ENCODE assay signal across 1 cellular context in the genomic region with DNA sequence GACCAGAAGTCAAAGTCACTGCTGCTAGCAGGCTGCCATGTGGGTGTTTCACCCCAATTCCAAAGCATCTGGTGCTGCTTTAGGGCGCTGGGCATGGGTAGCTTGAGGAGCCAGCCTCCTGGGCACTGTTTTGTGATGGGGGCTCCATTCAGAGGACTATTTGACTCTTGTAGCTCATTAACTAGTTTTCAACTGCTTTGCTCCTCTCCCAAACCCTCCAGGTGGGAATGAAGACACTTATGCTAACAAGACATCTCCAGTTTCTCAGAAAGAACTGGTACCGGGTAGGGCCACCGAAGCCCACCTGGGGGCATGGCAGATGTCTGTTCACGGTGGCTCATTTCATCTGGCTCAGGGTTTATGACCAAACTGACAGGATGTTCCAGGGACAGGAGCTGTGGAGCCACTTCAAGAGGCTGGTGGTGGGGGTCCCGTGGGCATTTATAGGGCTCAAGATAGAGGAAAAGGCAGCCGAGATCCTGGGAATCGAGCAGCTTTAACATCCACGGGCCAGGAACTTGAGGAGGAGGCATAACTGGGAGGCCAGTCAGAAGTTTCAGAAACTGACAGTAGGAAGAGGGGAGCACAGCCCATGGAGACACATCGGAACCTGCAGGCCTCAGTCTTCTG.
TF ChIP-seq lines count a peak whose summit lies in the region.

No MANE protein-coding gene starts in this region.

TF ChIP-seq in A549, 52 proteins besides CTCF, POLR2A, EP300 and RAD21 (continued from another document):
- TF ChIP-seq NPAS2 (CRISPR knock-in tag; IDR thresholded peaks at IDR 0.05; ENCODE audit: borderline replicate concordance) (no peak), SREBF2 (IDR thresholded peaks at IDR 0.05) (no peak), JUNB (IDR thresholded peaks at IDR 0.05) (no peak), RCOR1 (IDR thresholded peaks at IDR 0.05; ENCODE audit: low read depth, low read length) (no peak), FOSL2 (IDR thresholded peaks at IDR 0.05) (no peak), FOSL2 (CRISPR knock-in tag; IDR thresholded peaks at IDR 0.05) (no peak), SMC3 (IDR thresholded peaks at IDR 0.05) (no peak)
- TF ChIP-seq, protein P1, sequence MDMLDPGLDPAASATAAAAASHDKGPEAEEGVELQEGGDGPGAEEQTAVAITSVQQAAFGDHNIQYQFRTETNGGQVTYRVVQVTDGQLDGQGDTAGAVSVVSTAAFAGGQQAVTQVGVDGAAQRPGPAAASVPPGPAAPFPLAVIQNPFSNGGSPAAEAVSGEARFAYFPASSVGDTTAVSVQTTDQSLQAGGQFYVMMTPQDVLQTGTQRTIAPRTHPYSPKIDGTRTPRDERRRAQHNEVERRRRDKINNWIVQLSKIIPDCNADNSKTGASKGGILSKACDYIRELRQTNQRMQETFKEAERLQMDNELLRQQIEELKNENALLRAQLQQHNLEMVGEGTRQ (IDR thresholded peaks at IDR 0.05): no peak
